In genomic region chr1:212428496-212428895, GRCh38 we compare ENCODE assay signal across 19 cellular contexts.
"Had no signal": no experiment of that assay in that cellular context is flagged by ENCODE, and none has a peak within 500 bp of the region (broad histone marks: within the 10 kb centered on the region; RNA-seq: fewer than 3 reads in every experiment).

No MANE protein-coding gene starts in this region.

- DNase-seq: cortex of kidney; effector memory CD8-positive, alpha-beta T cell; esophagus squamous epithelium; heart left ventricle; hippocampal formation; naive thymus-derived CD4-positive, alpha-beta T cell; nephron progenitor cell; psoas muscle; retina; right lobe of liver; spleen; stimulated activated CD4-positive, alpha-beta T cell treated with anti-CD3 and anti-CD28 coated beads, Interleukin-15, amount 100 ng/mL, for 24 hours; stimulated activated CD4-positive, alpha-beta T cell treated with anti-CD3 and anti-CD28 coated beads, Interleukin-1b, Interleukin-23, amount 100 ng/mL, for 48 hours; stimulated activated CD4-positive, alpha-beta T cell treated with anti-CD3 and anti-CD28 coated beads, Interleukin-4, amount 100 ng/mL, for 24 hours; tibial artery; upper lobe of left lung; uterus had no signal

- ATAC-seq: effector memory CD8-positive, alpha-beta T cell; heart left ventricle; naive thymus-derived CD4-positive, alpha-beta T cell; psoas muscle; right lobe of liver; stimulated activated memory B cell treated with anti-CD40 and anti-IgM and Interleukin-4, amounts not matched to agents 10 μg/mL and 1 μg/mL and 100 μg/mL, for 72 hours had no signal

- FAIRE-seq: frontal cortex had no signal
